ENCODE assay signal across 28 cellular contexts in genomic region chr1:156853761-156854160, GRCh38. TPM values are rescaled to one million over a fixed set of nuclear protein-coding genes. Genes with fewer than 3 reads are reported as not detected.
A peak's percentile ranks its signal among the peaks of the same experiment; 100 is the strongest.
DNase-seq lines count a peak whose midpoint lies in the region; ATAC-seq, FAIRE-seq and TF ChIP-seq lines count a peak whose summit lies in the region.
"Had no signal": no experiment of that assay in that cellular context is flagged by ENCODE, and none has a peak within 500 bp of the region (broad histone marks: within the 10 kb centered on the region; RNA-seq: fewer than 3 reads in every experiment).

No MANE protein-coding gene starts in this region.

- ATAC-seq in K562 (no peak), aorta (ENCODE audit: low FRiP score) (peak; percentile 16), HG02610 (IDR thresholded peaks at IDR 0.05; ENCODE audit: unreplicated experiment) (no peak), GM21360 (IDR thresholded peaks at IDR 0.05; ENCODE audit: unreplicated experiment) (no peak)
- ATAC-seq: A549, HCT116 had no signal

- no peak for TF ChIP-seq CTCF in K562 (IDR thresholded peaks at IDR 0.05 in 2 of 3, conservative IDR thresholded peaks at IDR 0.05 in 1 of 3; ENCODE audit: insufficient read depth in 2 of 3, low read depth in 1 of 3, low read length in 3 of 3)
- no peak for TF ChIP-seq CTCF in osteoblast (IDR thresholded peaks at IDR 0.05; ENCODE audit: extremely low read depth, low read depth, low read length)

- H3K4me3 ChIP-seq in H7 (ENCODE audit: insufficient read depth, low read depth, low read length) (no peak overlapping the region), K562 (no peak overlapping the region), osteoblast (ENCODE audit: insufficient read depth, low read length) (no peak overlapping the region), aorta (ENCODE audit: low read length in 2 of 2) (no peak overlapping the region)
- H3K4me3 ChIP-seq: A549; BLaER1 treated with 17β-estradiol and CSF1 and Interleukin-3, amounts not matched to agents 10 nM and 100 nM; GM23248 had no signal

- no peak for FAIRE-seq in K562 (lab: Jason Lieb, UNC)
- FAIRE-seq: A549, D721Med, GM12891, GM18507, H1 had no signal

- CTCF ChIA-PET in K562 (lab: Yijun Ruan, JAX; ENCODE audit: low intra/inter-chr PET ratio): no interaction called here

- H3K9me3 ChIP-seq in K562 (replicated peaks; ENCODE audit: control insufficient read depth, insufficient read depth, low read depth, low read length) (no peaks in the 10 kb centered on the region), osteoblast (ENCODE audit: low read depth, low read length) (no peaks in the 10 kb centered on the region), aorta (ENCODE audit: control insufficient read depth, low read length) (no peaks in the 10 kb centered on the region)
- H3K9me3 ChIP-seq: A549; BE2C; BLaER1 treated with 17β-estradiol and CSF1 and Interleukin-3, amounts not matched to agents 10 nM and 100 nM had no signal

- H3K4me2 ChIP-seq in K562 (ENCODE audit: insufficient read depth, low read length): no peak overlapping the region
- no peak overlapping the region for H3K4me2 ChIP-seq in osteoblast (ENCODE audit: insufficient read depth, low read length)
- H3K4me2 ChIP-seq: A549; BLaER1 treated with 17β-estradiol and CSF1 and Interleukin-3, amounts not matched to agents 10 nM and 100 nM had no signal

- H3K4me1 ChIP-seq in K562 (replicated peaks in 1 of 2; ENCODE audit: control insufficient read depth in 2 of 2, insufficient read depth in 2 of 2, low read length in 2 of 2) (peaks cover 31 to 47% of the 10 kb centered on the region in 2 experiments), osteoblast (ENCODE audit: insufficient read depth, low read length) (no peaks in the 10 kb centered on the region), aorta (ENCODE audit: control insufficient read depth in 1 of 2, insufficient read depth in 2 of 2, low read length in 2 of 2) (no peaks in the 10 kb centered on the region)

- H3K27ac ChIP-seq in K562 (ENCODE audit: extremely low read depth, low read depth, low read length) (no peak overlapping the region), osteoblast (ENCODE audit: low read depth, low read length) (no peak overlapping the region), aorta (ENCODE audit: low read depth in 1 of 2, low read length in 2 of 2) (no peak overlapping the region)
- H3K27ac ChIP-seq: A549; BLaER1 treated with 17β-estradiol and CSF1 and Interleukin-3, amounts not matched to agents 10 nM and 100 nM; GM23248 had no signal

- no peaks in the 10 kb centered on the region for H4K20me1 ChIP-seq in K562 (replicated peaks; ENCODE audit: control insufficient read depth, insufficient read depth, low read length)
- H4K20me1 ChIP-seq in osteoblast (ENCODE audit: insufficient read depth, low read length): no peaks in the 10 kb centered on the region

- intact Hi-C loops in K562 (cut with micrococcal nuclease) (no loop called here), aorta (cut with DNase I) (no loop called here)

- no peaks in the 10 kb centered on the region for H3K79me2 ChIP-seq in K562 (ENCODE audit: control insufficient read depth, insufficient read depth, low read length)
- H3K79me2 ChIP-seq in osteoblast (ENCODE audit: insufficient read depth, low read length): no peaks in the 10 kb centered on the region

- H3K27me3 ChIP-seq in H7 (ENCODE audit: control insufficient read depth, insufficient read depth, low read length) (peaks cover 76% of the 10 kb centered on the region), K562 (ENCODE audit: control insufficient read depth in 2 of 2, insufficient read depth in 2 of 2, low read length in 2 of 2) (no peaks in the 10 kb centered on the region), osteoblast (ENCODE audit: insufficient read depth, low read length) (peaks cover 30% of the 10 kb centered on the region), aorta (ENCODE audit: control insufficient read depth in 1 of 2, insufficient read depth in 2 of 2, low read length in 1 of 2) (no peaks in the 10 kb centered on the region)
- H3K27me3 ChIP-seq: BE2C had no signal

- TF ChIP-seq POLR2A in K562 (conservative IDR thresholded peaks at IDR 0.05): no peak

- H3K9ac ChIP-seq in K562 (ENCODE audit: insufficient read depth in 1 of 2, low read depth in 2 of 2, low read length in 2 of 2): no peak overlapping the region
- H3K9ac ChIP-seq: BLaER1 treated with 17β-estradiol and CSF1 and Interleukin-3, amounts not matched to agents 10 nM and 100 nM; GM23248 had no signal

- TF ChIP-seq EP300 in K562 (IDR thresholded peaks at IDR 0.05; ENCODE audit: low read length): no peak

- H3K36me3 ChIP-seq in H7 (replicated peaks; ENCODE audit: control insufficient read depth, insufficient read depth, low read length) (no peaks in the 10 kb centered on the region), K562 (ENCODE audit: control insufficient read depth, insufficient read depth, low read length) (no peaks in the 10 kb centered on the region), osteoblast (ENCODE audit: insufficient read depth, low read length) (no peaks in the 10 kb centered on the region), aorta (ENCODE audit: control insufficient read depth in 1 of 2, insufficient read depth in 2 of 2, low read length in 1 of 2) (no peaks in the 10 kb centered on the region)
- H3K36me3 ChIP-seq: BE2C; BLaER1 treated with 17β-estradiol and CSF1 and Interleukin-3, amounts not matched to agents 10 nM and 100 nM had no signal

- BruUV-seq in K562 (replicated peaks; lab: Mats Ljungman, UMichigan): no TSS peak

- 65% methylated on average over 15 of the region's 19 CpGs for WGBS in K562 (ENCODE audit: insufficient coverage, low coverage, missing lambda C conversion rate)
- WGBS in aorta, 2 donors: 93 to 94% methylated on average over 19 of the region's 19 CpGs

- POLR2A ChIA-PET in K562 (lab: Yijun Ruan, JAX): interaction anchor here (1.1 to 1.4 kb wide), 2 partner anchors 15 to 36 kb away, joined by 3 read pairs; no protein-coding TSS in a partner anchor

- TF ChIP-seq RAD21 in K562 (CRISPR knock-in tag; conservative IDR thresholded peaks at IDR 0.05 in 1 of 2, IDR thresholded peaks at IDR 0.05 in 1 of 2): no peak

- in situ Hi-C loops in K562 (cut with MboI): no loop called here

- H2AFZ ChIP-seq in K562 (ENCODE audit: low read depth, low read length) (no peak overlapping the region), osteoblast (ENCODE audit: low read length) (no peak overlapping the region)
- H2AFZ ChIP-seq: GM23248 had no signal

- DNase-seq in H7 (peak; percentile 37), K562 (ENCODE audit: extremely low read depth in 1 of 4, low spot score in 3 of 4) (no peak), osteoblast (ENCODE audit: insufficient read length, low spot score, missing footprints) (peak; percentile 52), aorta (no peak), OCI-M1 (lab: John Stamatoyannopoulos, UW) (no peak)
- DNase-seq: 8988T; ACHN; AML-193; BE2C; CD4-positive, alpha-beta T cell; CD8-positive, alpha-beta memory T cell; DMS 273 treated with DMSO at 0.1 percent for 48 hours; DMS79 treated with DMSO at 0.1 percent for 48 hours; GF-D8; GM23248; H9 had no signal

- H3K9me1 ChIP-seq in K562 (ENCODE audit: control insufficient read depth, insufficient read depth, low read length): no peaks in the 10 kb centered on the region

RNA-seq across cellular contexts. Expression of gene INSRR, which starts 5.2 kb away (rescaled TPM):
- not detected in 2 replicates for total RNA-seq in H7 (2014; rRNA removed; shearing (Covaris generic))
- 0.14 and 1.6 TPM in 2 replicates for total RNA-seq in K562 (2011; cell fraction: chromatin; rRNA removed; ENCODE audit: low replicate concordance)
- total RNA-seq in K562 (2011; cell fraction: nucleolus; rRNA removed): 0.66 and 0.67 TPM in 2 replicates
- total RNA-seq in K562 (2011; cell fraction: nucleoplasm; rRNA removed): 0.44 and 0.46 TPM in 2 replicates
- total RNA-seq in K562 (2014; rRNA removed) (0.08 TPM in 1 of 2 replicates, not detected in the other), K562 (2014; rRNA removed; fragmentation: Illumina TruSeq; extraction: Trizol) (0.04 TPM in 1 of 2 replicates, not detected in the other), K562 (2015; rRNA removed; fragmentation: Illumina TruSeq; extraction: Trizol) (0.04 and 0.07 TPM in 2 replicates), K562 (2021) (0.18 TPM in 2 replicates), osteoblast (0.29 and 0.36 TPM in 2 replicates), aorta (under 1 TPM in 1 of 2 donors, not detected in 1; 0.51 TPM)
- polyA plus RNA-seq in K562 (2011; rRNA removed) (0.06 and 0.07 TPM in 2 replicates), K562 (2014; fragmentation: Illumina TruSeq; extraction: Trizol) (0.03 and 0.06 TPM in 2 replicates), K562 (2014; fragmentation: Nextera tagmentation; extraction: Ambion mirVana) (not detected), K562 (2014; rRNA removed) (0.07 and 0.12 TPM in 2 replicates), aorta (not detected)
- 0.04 and 0.16 TPM in 2 replicates for polyA plus RNA-seq in K562 (2011; cell fraction: cytosol; rRNA removed)
- 0.44 and 1.7 TPM in 2 replicates for polyA plus RNA-seq in K562 (2011; cell fraction: nucleus; rRNA removed)
- 0.25 and 0.83 TPM in 2 replicates for polyA plus RNA-seq in K562 (2012)
- 0.09 and 0.21 TPM in 2 replicates for polyA minus RNA-seq in K562 (2011; rRNA and poly(A)+ RNA removed)
- not detected in 2 replicates for polyA minus RNA-seq in K562 (2011; cell fraction: cytosol; rRNA and poly(A)+ RNA removed)
- 0.33 and 0.81 TPM in 2 replicates for polyA minus RNA-seq in K562 (2011; cell fraction: nucleus; rRNA and poly(A)+ RNA removed)
- total RNA-seq: CD4-positive, alpha-beta T cell; Daoy; G401; GM23248; H1; H9 had no signal
- polyA plus RNA-seq: A549; CD14-positive monocyte; CD8-positive, alpha-beta memory T cell had no signal

RNA-seq across cellular contexts. Expression of gene NTRK1, which starts 6.9 kb away (rescaled TPM):
- 0.07 and 0.22 TPM in 2 replicates for total RNA-seq in H7 (2014; rRNA removed; shearing (Covaris generic))
- total RNA-seq in K562 (2011; cell fraction: chromatin; rRNA removed; ENCODE audit: low replicate concordance): 54.2 and 208 TPM in 2 replicates
- 116 and 182 TPM in 2 replicates for total RNA-seq in K562 (2011; cell fraction: nucleolus; rRNA removed)
- 78.5 and 79.4 TPM in 2 replicates for total RNA-seq in K562 (2011; cell fraction: nucleoplasm; rRNA removed)
- 22.4 and 23.1 TPM in 2 replicates for total RNA-seq in K562 (2014; rRNA removed)
- total RNA-seq in K562 (2014; rRNA removed; fragmentation: Illumina TruSeq; extraction: Trizol): 3.3 and 4.8 TPM in 2 replicates
- 4.0 and 4.2 TPM in 2 replicates for total RNA-seq in K562 (2015; rRNA removed; fragmentation: Illumina TruSeq; extraction: Trizol)
- 28.0 and 30.0 TPM in 2 replicates for total RNA-seq in K562 (2021)
- 18.2 and 21.5 TPM in 2 replicates for polyA plus RNA-seq in K562 (2011; rRNA removed)
- polyA plus RNA-seq in K562 (2011; cell fraction: cytosol; rRNA removed): 16.8 and 66.3 TPM in 2 replicates
- polyA plus RNA-seq in K562 (2011; cell fraction: nucleus; rRNA removed): 93.6 and 258 TPM in 2 replicates
- polyA plus RNA-seq in K562 (2012): 23.1 and 95.0 TPM in 2 replicates
- 7.9 and 16.1 TPM in 2 replicates for polyA plus RNA-seq in K562 (2014; fragmentation: Illumina TruSeq; extraction: Trizol)
- polyA plus RNA-seq in K562 (2014; fragmentation: Nextera tagmentation; extraction: Ambion mirVana): 1 to 10 TPM in 1 of 2 experiments, under 1 TPM in 1; 0.46 to 2.3 TPM
- polyA plus RNA-seq in K562 (2014; rRNA removed): 23.3 and 26.2 TPM in 2 replicates
- polyA minus RNA-seq in K562 (2011; rRNA and poly(A)+ RNA removed): 5.4 and 15.6 TPM in 2 replicates
- polyA minus RNA-seq in K562 (2011; cell fraction: cytosol; rRNA and poly(A)+ RNA removed): 13.1 and 24.5 TPM in 2 replicates
- 19.4 and 42.9 TPM in 2 replicates for polyA minus RNA-seq in K562 (2011; cell fraction: nucleus; rRNA and poly(A)+ RNA removed)
- 0.36 and 0.88 TPM in 2 replicates for total RNA-seq in osteoblast
- 1 to 10 TPM; 1.2 to 3.5 TPM for total RNA-seq in aorta
- polyA plus RNA-seq in aorta: under 1 TPM; 0.50 to 0.56 TPM
- polyA plus RNA-seq: CD14-positive monocyte; CD8-positive, alpha-beta memory T cell had no signal

RNA-seq across cellular contexts. Expression of gene SH2D2A, which starts 37.1 kb away (rescaled TPM):
- 4.3 and 8.4 TPM in 2 replicates for total RNA-seq in H7 (2014; rRNA removed; shearing (Covaris generic))
- 15.3 and 26.9 TPM in 2 replicates for total RNA-seq in K562 (2011; cell fraction: chromatin; rRNA removed; ENCODE audit: low replicate concordance)
- 16.2 and 18.2 TPM in 2 replicates for total RNA-seq in K562 (2011; cell fraction: nucleolus; rRNA removed)
- total RNA-seq in K562 (2011; cell fraction: nucleoplasm; rRNA removed): 20.7 and 27.8 TPM in 2 replicates
- total RNA-seq in K562 (2014; rRNA removed) (27.7 and 36.0 TPM in 2 replicates), K562 (2014; rRNA removed; fragmentation: Illumina TruSeq; extraction: Trizol) (4.8 and 6.9 TPM in 2 replicates), K562 (2015; rRNA removed; fragmentation: Illumina TruSeq; extraction: Trizol) (6.3 and 8.4 TPM in 2 replicates), K562 (2021) (33.6 TPM in 2 replicates), osteoblast (0.29 and 0.36 TPM in 2 replicates), aorta (1 to 10 TPM; 2.7 to 2.9 TPM)
- polyA plus RNA-seq in K562 (2011; rRNA removed) (5.7 and 9.7 TPM in 2 replicates), K562 (2014; fragmentation: Illumina TruSeq; extraction: Trizol) (20.0 and 21.2 TPM in 2 replicates), K562 (2014; fragmentation: Nextera tagmentation; extraction: Ambion mirVana) (1 to 10 TPM in 1 of 2 experiments, under 1 TPM in 1; 0.89 to 1.1 TPM), K562 (2014; rRNA removed) (20.8 and 21.4 TPM in 2 replicates), aorta (under 1 TPM in 1 of 2 donors, not detected in 1; 0.38 TPM)
- polyA plus RNA-seq in K562 (2011; cell fraction: cytosol; rRNA removed): 12.6 and 29.0 TPM in 2 replicates
- 10.6 and 25.9 TPM in 2 replicates for polyA plus RNA-seq in K562 (2011; cell fraction: nucleus; rRNA removed)
- 30.7 and 34.5 TPM in 2 replicates for polyA plus RNA-seq in K562 (2012)
- 2.2 and 4.8 TPM in 2 replicates for polyA minus RNA-seq in K562 (2011; rRNA and poly(A)+ RNA removed)
- 11.6 and 16.2 TPM in 2 replicates for polyA minus RNA-seq in K562 (2011; cell fraction: cytosol; rRNA and poly(A)+ RNA removed)
- polyA minus RNA-seq in K562 (2011; cell fraction: nucleus; rRNA and poly(A)+ RNA removed): 10.4 and 13.3 TPM in 2 replicates
- total RNA-seq: GM23248 had no signal

RNA-seq across cellular contexts. Expression of gene PEAR1, which starts 39.8 kb away (rescaled TPM):
- total RNA-seq in H7 (2014; rRNA removed; shearing (Covaris generic)): 1.2 and 1.8 TPM in 2 replicates
- total RNA-seq in K562 (2011; cell fraction: chromatin; rRNA removed; ENCODE audit: low replicate concordance): 6.2 and 13.8 TPM in 2 replicates
- 11.7 and 12.5 TPM in 2 replicates for total RNA-seq in K562 (2011; cell fraction: nucleolus; rRNA removed)
- 6.5 and 7.2 TPM in 2 replicates for total RNA-seq in K562 (2011; cell fraction: nucleoplasm; rRNA removed)
- total RNA-seq in K562 (2014; rRNA removed): 6.4 and 12.7 TPM in 2 replicates
- total RNA-seq in K562 (2014; rRNA removed; fragmentation: Illumina TruSeq; extraction: Trizol): 2.5 and 2.6 TPM in 2 replicates
- total RNA-seq in K562 (2015; rRNA removed; fragmentation: Illumina TruSeq; extraction: Trizol): 5.9 and 6.0 TPM in 2 replicates
- 5.2 and 6.1 TPM in 2 replicates for total RNA-seq in K562 (2021)
- 13.9 and 16.6 TPM in 2 replicates for polyA plus RNA-seq in K562 (2011; rRNA removed)
- polyA plus RNA-seq in K562 (2011; cell fraction: cytosol; rRNA removed): 17.4 and 33.0 TPM in 2 replicates
- polyA plus RNA-seq in K562 (2011; cell fraction: nucleus; rRNA removed): 30.0 and 34.3 TPM in 2 replicates
- polyA plus RNA-seq in K562 (2012): 5.5 and 7.2 TPM in 2 replicates
- polyA plus RNA-seq in K562 (2014; fragmentation: Illumina TruSeq; extraction: Trizol): 6.8 and 9.8 TPM in 2 replicates
- 1 to 10 TPM in 1 of 2 experiments, under 1 TPM in 1; 0.87 to 1.1 TPM for polyA plus RNA-seq in K562 (2014; fragmentation: Nextera tagmentation; extraction: Ambion mirVana)
- 7.0 and 9.1 TPM in 2 replicates for polyA plus RNA-seq in K562 (2014; rRNA removed)
- 6.3 and 7.1 TPM in 2 replicates for polyA minus RNA-seq in K562 (2011; rRNA and poly(A)+ RNA removed)
- 7.3 and 8.2 TPM in 2 replicates for polyA minus RNA-seq in K562 (2011; cell fraction: cytosol; rRNA and poly(A)+ RNA removed)
- polyA minus RNA-seq in K562 (2011; cell fraction: nucleus; rRNA and poly(A)+ RNA removed): 6.3 and 12.1 TPM in 2 replicates
- 17.0 and 21.2 TPM in 2 replicates for total RNA-seq in osteoblast
- 10 to 100 TPM; 17.4 to 32.9 TPM for total RNA-seq in aorta
- 10 to 100 TPM in 1 of 2 donors, 1 to 10 TPM in 1; 5.6 to 46.6 TPM for polyA plus RNA-seq in aorta
- total RNA-seq: CD8-positive, alpha-beta memory T cell had no signal
- polyA plus RNA-seq: CD14-positive monocyte; CD8-positive, alpha-beta memory T cell had no signal

Comparison
In these comparisons a context has a peak if more than half of its experiments do, and no peak if none do; other contexts are left out.
1. DNase-seq: peak in H7 (single experiment) and osteoblast (single experiment); none in K562 (0 of 4), aorta (0 of 2) and OCI-M1 (single experiment).